ENCODE assay signal across 24 cellular contexts in genomic region chr2:44397447-44397846, GRCh38.
"Had no signal": no experiment of that assay in that cellular context is flagged by ENCODE, and none has a peak within 500 bp of the region (broad histone marks: within the 10 kb centered on the region; RNA-seq: fewer than 3 reads in every experiment).

No MANE protein-coding gene starts in this region.

- FAIRE-seq: endometrium, frontal cortex, keratinocyte had no signal

- H3K4me1 ChIP-seq: sigmoid colon, upper lobe of right lung had no signal

- H3K4me2 ChIP-seq: smooth muscle cell had no signal

- H3K27ac Mint-ChIP-seq: activated CD4-positive, alpha-beta memory T cell treated with anti-CD3 and anti-CD28 coated beads for 36 hours; activated naive CD4-positive, alpha-beta T cell treated with anti-CD3 and anti-CD28 coated beads for 36 hours; activated naive CD8-positive, alpha-beta T cell treated with anti-CD3 and anti-CD28 coated beads, Interleukin-2, amount 10 ng/mL, durations not matched to agents 7 days and 5 days; naive B cell; progenitor cell of endocrine pancreas had no signal

- H3K4me3 Mint-ChIP-seq: activated CD4-positive, alpha-beta memory T cell treated with anti-CD3 and anti-CD28 coated beads for 36 hours; activated naive CD4-positive, alpha-beta T cell treated with anti-CD3 and anti-CD28 coated beads for 36 hours; activated naive CD8-positive, alpha-beta T cell treated with anti-CD3 and anti-CD28 coated beads, Interleukin-2, amount 10 ng/mL, durations not matched to agents 7 days and 5 days; activated T-cell treated with anti-CD3 and anti-CD28 coated beads, Interleukin-2, amount 50 U/mL, for 72 hours; naive B cell had no signal

- H3K36me3 ChIP-seq: cardiac muscle cell, sigmoid colon, upper lobe of right lung had no signal

- H3K9me3 Mint-ChIP-seq: activated CD4-positive, alpha-beta memory T cell treated with anti-CD3 and anti-CD28 coated beads for 36 hours; activated naive CD4-positive, alpha-beta T cell treated with anti-CD3 and anti-CD28 coated beads for 36 hours; activated naive CD8-positive, alpha-beta T cell treated with anti-CD3 and anti-CD28 coated beads, Interleukin-2, amount 10 ng/mL, durations not matched to agents 7 days and 5 days; activated T-cell treated with anti-CD3 and anti-CD28 coated beads, Interleukin-2, amount 50 U/mL, for 72 hours; naive B cell had no signal

- H3K27me3 ChIP-seq: cardiac muscle cell, sigmoid colon, upper lobe of right lung had no signal

- ATAC-seq: activated T-cell treated with anti-CD3 and anti-CD28 coated beads, Interleukin-2, amount 50 U/mL, for 72 hours; left colon; upper lobe of right lung had no signal

- H3K9me3 ChIP-seq: sigmoid colon, upper lobe of right lung had no signal

- H3K27me3 Mint-ChIP-seq: activated CD4-positive, alpha-beta memory T cell treated with anti-CD3 and anti-CD28 coated beads for 36 hours; activated naive CD8-positive, alpha-beta T cell treated with anti-CD3 and anti-CD28 coated beads, Interleukin-2, amount 10 ng/mL, durations not matched to agents 7 days and 5 days; naive B cell; progenitor cell of endocrine pancreas had no signal

- H3K4me3 ChIP-seq: cardiac muscle cell, sigmoid colon, smooth muscle cell, upper lobe of right lung had no signal

- H3K27ac ChIP-seq: cardiac muscle cell, sigmoid colon, upper lobe of right lung had no signal

- H3K36me3 Mint-ChIP-seq: naive B cell had no signal

- DNase-seq: activated CD4-positive, alpha-beta memory T cell treated with anti-CD3 and anti-CD28 coated beads for 36 hours; activated CD4-positive, alpha-beta T cell treated with anti-CD3 and anti-CD28 coated beads for 48 hours; activated effector memory CD4-positive, alpha-beta T cell treated with Interleukin-2 at 50 U/mL for 16 hours; activated naive CD4-positive, alpha-beta T cell treated with anti-CD3 and anti-CD28 coated beads for 36 hours; activated naive CD8-positive, alpha-beta T cell treated with anti-CD3 and anti-CD28 coated beads, Interleukin-2, amount 10 ng/mL, durations not matched to agents 7 days and 5 days; activated T-cell treated with anti-CD3 and anti-CD28 coated beads, Interleukin-2, amount 50 U/mL, for 72 hours; amygdala; head of caudate nucleus; left colon; mesendoderm; naive B cell; occipital lobe; retina; sigmoid colon; stimulated activated CD4-positive, alpha-beta T cell treated with anti-CD3 and anti-CD28 coated beads, Interleukin-15, amount 100 ng/mL, for 24 hours; stimulated activated naive CD4-positive, alpha-beta T cell treated with Interleukin-2 at 50 U/mL for 16 hours; T1000; upper lobe of right lung had no signal
